In genomic region chr1:149700677-149701567, GRCh38 we compare ENCODE assay signal across 8 cellular contexts.
DNase-seq lines count a peak whose midpoint lies in the region; ATAC-seq and TF ChIP-seq lines count a peak whose summit lies in the region.
"Not testable (repeated sequence)": the region's sequence is repeated elsewhere in the genome, so short reads cannot be mapped to it uniquely, and the experiment has no call there.

No MANE protein-coding gene starts in this region.

- not testable (repeated sequence) for H3K27me3 Mint-ChIP-seq in CD4-positive, CD25-positive, alpha-beta regulatory T cell; activated CD4-positive, alpha-beta T cell treated with anti-CD3 and anti-CD28 coated beads for 36 hours; activated T-helper 17 cell treated with anti-CD3 and anti-CD28 coated beads, Interleukin-2, amount 50 U/mL, for 72 hours; natural killer cell treated with Interleukin-12 subunit alpha and Interleukin-12 subunit beta and Interleukin-15 and Interleukin-18, amount 100 ng/mL, for 72 hours

- not testable (repeated sequence) for TF ChIP-seq POLR2A in upper lobe of left lung (IDR thresholded peaks at IDR 0.05)

- DNase-seq in CD4-positive, CD25-positive, alpha-beta regulatory T cell; RWPE2 (ENCODE audit: low spot score); activated CD4-positive, alpha-beta T cell treated with anti-CD3 and anti-CD28 coated beads for 36 hours; lung (ENCODE audit: low spot score); natural killer cell treated with Interleukin-12 subunit alpha and Interleukin-12 subunit beta and Interleukin-15 and Interleukin-18, amount 100 ng/mL, for 72 hours (ENCODE audit: low spot score); upper lobe of left lung: not testable (repeated sequence)

- H3K4me3 Mint-ChIP-seq in CD4-positive, CD25-positive, alpha-beta regulatory T cell; activated CD4-positive, alpha-beta T cell treated with anti-CD3 and anti-CD28 coated beads for 36 hours; activated T-helper 17 cell treated with anti-CD3 and anti-CD28 coated beads, Interleukin-2, amount 50 U/mL, for 72 hours; natural killer cell treated with Interleukin-12 subunit alpha and Interleukin-12 subunit beta and Interleukin-15 and Interleukin-18, amount 100 ng/mL, for 72 hours: not testable (repeated sequence)

- ATAC-seq in CD4-positive, CD25-positive, alpha-beta regulatory T cell (ENCODE audit: low read depth in 2 of 2), result peak; percentile 70 to 78
- 0 out of 3 replicates have a peak, but pooled peaks have one; percentile 27 for ATAC-seq in RWPE2 (ENCODE audit: low read depth)
- peak; percentile 85 for ATAC-seq in activated CD4-positive, alpha-beta T cell treated with anti-CD3 and anti-CD28 coated beads for 36 hours
- peak; percentile 80 for ATAC-seq in activated T-helper 17 cell treated with anti-CD3 and anti-CD28 coated beads, Interleukin-2, amount 50 U/mL, for 72 hours (replicated peaks)
- peak; percentile 41 for ATAC-seq in esophagus mucosa
- ATAC-seq in lung (ENCODE audit: insufficient read depth, low FRiP score), result peak; percentile 34
- peak; percentile 68 to 71 for ATAC-seq in natural killer cell treated with Interleukin-12 subunit alpha and Interleukin-12 subunit beta and Interleukin-15 and Interleukin-18, amount 100 ng/mL, for 72 hours
- ATAC-seq in upper lobe of left lung (ENCODE audit: low FRiP score in 2 of 2), result peak; percentile 43 to 59

- not testable (repeated sequence) for H3K4me3 ChIP-seq in CD4-positive, CD25-positive, alpha-beta regulatory T cell (ENCODE audit: low read depth, low read length); RWPE2 (ENCODE audit: severe bottlenecking); lung; upper lobe of left lung

- H3K4me1 ChIP-seq in CD4-positive, CD25-positive, alpha-beta regulatory T cell (ENCODE audit: control insufficient read depth, insufficient read depth, low read length, poor library complexity, severe bottlenecking); RWPE2 (ENCODE audit: insufficient read depth, poor library complexity, severe bottlenecking); lung (ENCODE audit: control insufficient read depth in 2 of 2, insufficient read depth in 2 of 2, low read length in 2 of 2); upper lobe of left lung: not testable (repeated sequence)

- TF ChIP-seq EP300 in upper lobe of left lung (IDR thresholded peaks at IDR 0.05), result not testable (repeated sequence)

- POLR2A ChIA-PET in activated CD4-positive, alpha-beta T cell treated with anti-CD3 and anti-CD28 coated beads for 36 hours (lab: Charles Lee), result not testable (repeated sequence)

- H3K27ac Mint-ChIP-seq in CD4-positive, CD25-positive, alpha-beta regulatory T cell; activated CD4-positive, alpha-beta T cell treated with anti-CD3 and anti-CD28 coated beads for 36 hours; activated T-helper 17 cell treated with anti-CD3 and anti-CD28 coated beads, Interleukin-2, amount 50 U/mL, for 72 hours; natural killer cell treated with Interleukin-12 subunit alpha and Interleukin-12 subunit beta and Interleukin-15 and Interleukin-18, amount 100 ng/mL, for 72 hours: not testable (repeated sequence)

- not testable (repeated sequence) for H3K36me3 ChIP-seq in CD4-positive, CD25-positive, alpha-beta regulatory T cell (ENCODE audit: control insufficient read depth, insufficient read depth, low read length); RWPE2 (ENCODE audit: low read depth); lung (ENCODE audit: control insufficient read depth in 2 of 2, insufficient read depth in 2 of 2, low read length in 2 of 2); upper lobe of left lung

- not testable (repeated sequence) for H3K27me3 ChIP-seq in CD4-positive, CD25-positive, alpha-beta regulatory T cell (ENCODE audit: control insufficient read depth, insufficient read depth, low read length); RWPE2 (ENCODE audit: insufficient read depth, poor library complexity, severe bottlenecking); lung (ENCODE audit: control insufficient read depth, insufficient read depth); upper lobe of left lung

- not testable (repeated sequence) for H3K4me1 Mint-ChIP-seq in CD4-positive, CD25-positive, alpha-beta regulatory T cell; activated CD4-positive, alpha-beta T cell treated with anti-CD3 and anti-CD28 coated beads for 36 hours; activated T-helper 17 cell treated with anti-CD3 and anti-CD28 coated beads, Interleukin-2, amount 50 U/mL, for 72 hours; natural killer cell treated with Interleukin-12 subunit alpha and Interleukin-12 subunit beta and Interleukin-15 and Interleukin-18, amount 100 ng/mL, for 72 hours (ENCODE audit: low read depth in 2 of 2)

- not testable (repeated sequence) for TF ChIP-seq CTCF in RWPE2 (IDR thresholded peaks at IDR 0.05; ENCODE audit: poor library complexity, severe bottlenecking); lung (IDR thresholded peaks at IDR 0.05; ENCODE audit: control extremely low read depth, extremely low read depth); upper lobe of left lung (IDR thresholded peaks at IDR 0.05)

- WGBS in lung, 2 donors, result no CpG with 5 or more reads among the region's 58 CpGs
- WGBS in upper lobe of left lung, 2 donors, result no CpG with 5 or more reads among the region's 58 CpGs

- not testable (repeated sequence) for H3K9me3 ChIP-seq in CD4-positive, CD25-positive, alpha-beta regulatory T cell (ENCODE audit: control insufficient read depth in 2 of 2, low read length in 2 of 2); RWPE2 (ENCODE audit: severe bottlenecking); lung (ENCODE audit: control insufficient read depth in 2 of 2, insufficient read depth in 1 of 2, low read length in 1 of 2); upper lobe of left lung

- H3K27ac ChIP-seq in CD4-positive, CD25-positive, alpha-beta regulatory T cell (ENCODE audit: insufficient read depth, low read length, poor library complexity, severe bottlenecking); RWPE2 (ENCODE audit: poor library complexity, severe bottlenecking); lung (ENCODE audit: low read depth in 1 of 2, low read length in 1 of 2); upper lobe of left lung: not testable (repeated sequence)

- H3K9me3 Mint-ChIP-seq in CD4-positive, CD25-positive, alpha-beta regulatory T cell; activated CD4-positive, alpha-beta T cell treated with anti-CD3 and anti-CD28 coated beads for 36 hours (ENCODE audit: low read depth); activated T-helper 17 cell treated with anti-CD3 and anti-CD28 coated beads, Interleukin-2, amount 50 U/mL, for 72 hours; natural killer cell treated with Interleukin-12 subunit alpha and Interleukin-12 subunit beta and Interleukin-15 and Interleukin-18, amount 100 ng/mL, for 72 hours: not testable (repeated sequence)

- H3K36me3 Mint-ChIP-seq in CD4-positive, CD25-positive, alpha-beta regulatory T cell; activated CD4-positive, alpha-beta T cell treated with anti-CD3 and anti-CD28 coated beads for 36 hours (ENCODE audit: low read depth); activated T-helper 17 cell treated with anti-CD3 and anti-CD28 coated beads, Interleukin-2, amount 50 U/mL, for 72 hours (ENCODE audit: low read depth); natural killer cell treated with Interleukin-12 subunit alpha and Interleukin-12 subunit beta and Interleukin-15 and Interleukin-18, amount 100 ng/mL, for 72 hours: not testable (repeated sequence)

- CTCF ChIA-PET in activated CD4-positive, alpha-beta T cell treated with anti-CD3 and anti-CD28 coated beads for 36 hours (lab: Charles Lee), result not testable (repeated sequence)

- intact Hi-C loops in activated CD4-positive, alpha-beta T cell treated with anti-CD3 and anti-CD28 coated beads for 36 hours (cut with DNase I, micrococcal nuclease), result not testable (repeated sequence)

Comparison
In these comparisons a context has a peak if more than half of its experiments do, and no peak if none do; other contexts are left out.
1. ATAC-seq: peak in every context shown above with its lines; median percentile 85 in activated CD4-positive, alpha-beta T cell treated with anti-CD3 and anti-CD28 coated beads for 36 hours; 80 in activated T-helper 17 cell treated with anti-CD3 and anti-CD28 coated beads, Interleukin-2, amount 50 U/mL, for 72 hours; 74 in CD4-positive, CD25-positive, alpha-beta regulatory T cell; 70 in natural killer cell treated with Interleukin-12 subunit alpha and Interleukin-12 subunit beta and Interleukin-15 and Interleukin-18, amount 100 ng/mL, for 72 hours; 51 in upper lobe of left lung; 41 in esophagus mucosa; 34 in lung; 27 in RWPE2.